Comparison of ENCODE assay signal across 19 cellular contexts in genomic region chr1:224506141-224506814, GRCh38.
DNase-seq lines count a peak whose midpoint lies in the region; ATAC-seq and TF ChIP-seq lines count a peak whose summit lies in the region.
"Had no signal": no experiment of that assay in that cellular context is flagged by ENCODE, and none has a peak within 500 bp of the region (broad histone marks: within the 10 kb centered on the region; RNA-seq: fewer than 3 reads in every experiment).

No MANE protein-coding gene starts in this region.

- whole genome bisulfite sequencing in body of pancreas, 2 donors = 86 to 88% methylated on average over 18 of the region's 18 CpGs

- H3K27ac ChIP-seq in RWPE1 (peak overlapping the region; percentile 59), osteoblast (ENCODE audit: low read depth, low read length) (no peak overlapping the region), body of pancreas (peak overlapping the region in 2 of 4 donors; percentile 51 to 91)
- H3K27ac ChIP-seq: heart right ventricle had no signal

- POLR2A ChIA-PET in RWPE1 (lab: Yijun Ruan, JAX; ENCODE audit: low non-redundant PET) = no interaction called here

- H3K79me2 ChIP-seq in osteoblast (ENCODE audit: insufficient read depth, low read length) = no peaks in the 10 kb centered on the region

- CTCF ChIA-PET in RWPE1 (lab: Yijun Ruan, JAX) = interaction anchor here (0.6 to 0.8 kb wide), 5 partner anchors 19 to 1225 kb away, joined by 3 to 4 read pairs (median 3); no protein-coding TSS in a partner anchor

- H3K4me3 ChIP-seq in osteoblast (ENCODE audit: insufficient read depth, low read length) (no peak overlapping the region), body of pancreas (no peak overlapping the region)
- H3K4me3 ChIP-seq: HAP-1, heart right ventricle had no signal

- DNase-seq in EH (ENCODE audit: low read depth) (peak; percentile 41), RWPE1 (ENCODE audit: low spot score) (no peak), fibroblast of gingiva (ENCODE audit: low read depth) (peak; percentile 80), osteoblast (ENCODE audit: insufficient read length, low spot score, missing footprints) (no peak), body of pancreas (no peak), HK-2 (ENCODE audit: unreplicated experiment) (no peak)
- no peak for DNase-seq in activated T-cell treated with anti-CD3 and anti-CD28 coated beads, Interleukin-2, amount 50 U/mL, for 48 hours
- DNase-seq: activated CD4-positive, CD25-positive, alpha-beta regulatory T cell; activated naive CD4-positive, alpha-beta T cell; effector CD8-positive, alpha-beta T cell; heart right ventricle; left colon; naive B cell; NCI-H1105 treated with DMSO at 0.1 percent for 48 hours; NCI-H510A; stimulated activated CD4-positive, alpha-beta T cell treated with anti-CD3 and anti-CD28 coated beads, Interleukin-2, amount 100 ng/mL, for 48 hours; T-cell had no signal

- peak overlapping the region; percentile 32 for H2AFZ ChIP-seq in osteoblast (ENCODE audit: low read length)

- TF ChIP-seq CTCF in RWPE1 (conservative IDR thresholded peaks at IDR 0.05; ENCODE audit: low read depth) (no peak), osteoblast (IDR thresholded peaks at IDR 0.05; ENCODE audit: extremely low read depth, low read depth, low read length) (no peak), body of pancreas (IDR thresholded peaks at IDR 0.05) (no peak)

- H3K4me1 ChIP-seq in osteoblast (ENCODE audit: insufficient read depth, low read length) (peaks cover 32% of the 10 kb centered on the region), body of pancreas (peaks cover 39% of the 10 kb centered on the region)

- H3K9me3 ChIP-seq in osteoblast (ENCODE audit: low read depth, low read length) = no peaks in the 10 kb centered on the region
- H3K9me3 ChIP-seq in body of pancreas = no peaks in the 10 kb centered on the region
- H3K9me3 ChIP-seq: HAP-1, heart right ventricle had no signal

- H3K36me3 ChIP-seq in osteoblast (ENCODE audit: insufficient read depth, low read length) (no peaks in the 10 kb centered on the region), body of pancreas (replicated peaks in 1 of 2; ENCODE audit: insufficient read depth in 1 of 2, low read depth in 2 of 2) (no peaks in the 10 kb centered on the region)
- H3K36me3 ChIP-seq: HAP-1, heart right ventricle had no signal

- H4K20me1 ChIP-seq in osteoblast (ENCODE audit: insufficient read depth, low read length) = no peaks in the 10 kb centered on the region

- no peak for TF ChIP-seq POLR2A in body of pancreas (IDR thresholded peaks at IDR 0.05)

- intact Hi-C loops in body of pancreas (cut with DNase I) = no loop called here

- H3K4me2 ChIP-seq in osteoblast (ENCODE audit: insufficient read depth, low read length) = no peak overlapping the region

- H3K27me3 ChIP-seq in osteoblast (ENCODE audit: insufficient read depth, low read length) (no peaks in the 10 kb centered on the region), body of pancreas (no peaks in the 10 kb centered on the region)
- H3K27me3 ChIP-seq: heart right ventricle had no signal

- ATAC-seq in body of pancreas (no peak), GM18858 (IDR thresholded peaks at IDR 0.05; ENCODE audit: unreplicated experiment) (no peak)
- ATAC-seq: heart right ventricle, left colon, T-cell had no signal

Comparison
In these comparisons a context has a peak if more than half of its experiments do, and no peak if none do; other contexts are left out.
1. DNase-seq: peak in EH (single experiment) and fibroblast of gingiva (single experiment); none in RWPE1 (single experiment), osteoblast (single experiment), activated T-cell treated with anti-CD3 and anti-CD28 coated beads, Interleukin-2, amount 50 U/mL, for 48 hours (0 of 2), body of pancreas (0 of 4) and HK-2 (single experiment).